Comparison of ENCODE assay signal across 1 cellular context in the genomic region with DNA sequence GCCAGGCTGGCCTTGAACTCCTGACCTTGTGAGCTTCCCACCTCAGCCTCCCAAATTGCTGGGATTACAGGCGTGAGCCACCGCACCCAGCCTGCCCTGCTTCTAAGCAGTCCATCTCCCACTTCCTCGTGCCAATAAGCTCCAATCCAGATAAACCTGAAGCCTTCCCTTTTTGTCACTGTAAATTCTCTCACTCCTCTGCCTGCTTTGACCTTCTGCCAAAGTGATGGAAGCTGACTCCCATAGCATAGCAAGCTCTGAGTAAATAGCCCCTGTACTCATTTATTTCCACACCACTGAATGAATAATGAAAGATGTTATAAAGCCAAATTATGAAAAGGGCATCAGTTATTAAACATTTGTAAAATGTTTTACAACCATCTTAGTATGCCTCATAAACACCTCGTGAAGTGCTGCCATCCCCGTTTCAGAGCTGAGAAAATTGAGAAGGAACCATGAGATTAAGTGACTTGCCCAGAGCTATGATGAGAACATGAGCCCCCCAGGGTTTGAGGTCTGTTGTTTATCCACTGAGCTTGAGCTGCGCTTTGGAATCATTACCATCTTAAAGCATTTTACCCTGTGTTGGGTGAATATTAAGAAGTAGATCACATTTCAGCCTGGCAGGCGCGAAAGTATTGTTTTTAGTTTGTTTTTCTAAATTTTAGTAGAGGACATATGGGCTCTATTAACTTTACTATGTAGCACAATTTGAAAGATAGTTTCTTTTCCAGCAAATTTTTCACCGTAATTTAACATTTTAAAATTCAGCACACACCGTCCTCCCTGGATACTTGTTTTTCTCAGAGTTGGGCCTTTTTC.
TF ChIP-seq lines count a peak whose summit lies in the region.

No MANE protein-coding gene starts in this region.

TF ChIP-seq in SK-N-SH treated with all-trans-retinoic acid at 6 μM for 48 hours, 23 proteins besides CTCF, POLR2A, EP300 and RAD21 (continued from another document):
- TF ChIP-seq, protein P1, sequence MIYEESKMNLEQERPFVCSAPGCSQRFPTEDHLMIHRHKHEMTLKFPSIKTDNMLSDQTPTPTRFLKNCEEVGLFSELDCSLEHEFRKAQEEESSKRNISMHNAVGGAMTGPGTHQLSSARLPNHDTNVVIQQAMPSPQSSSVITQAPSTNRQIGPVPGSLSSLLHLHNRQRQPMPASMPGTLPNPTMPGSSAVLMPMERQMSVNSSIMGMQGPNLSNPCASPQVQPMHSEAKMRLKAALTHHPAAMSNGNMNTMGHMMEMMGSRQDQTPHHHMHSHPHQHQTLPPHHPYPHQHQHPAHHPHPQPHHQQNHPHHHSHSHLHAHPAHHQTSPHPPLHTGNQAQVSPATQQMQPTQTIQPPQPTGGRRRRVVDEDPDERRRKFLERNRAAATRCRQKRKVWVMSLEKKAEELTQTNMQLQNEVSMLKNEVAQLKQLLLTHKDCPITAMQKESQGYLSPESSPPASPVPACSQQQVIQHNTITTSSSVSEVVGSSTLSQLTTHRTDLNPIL (CRISPR knock-in tag; IDR thresholded peaks at IDR 0.05; ENCODE audit: low read depth): no peak
- TF ChIP-seq TSHZ2 (CRISPR knock-in tag; IDR thresholded peaks at IDR 0.05): no peak
